Comparison of ENCODE assay signal across 8 cellular contexts in genomic region chr11:3894128-3894731, GRCh38. TPM values are rescaled to one million over a fixed set of nuclear protein-coding genes. Genes with fewer than 3 reads are reported as not detected.
A peak's percentile ranks its signal among the peaks of the same experiment; 100 is the strongest.
DNase-seq lines count a peak whose midpoint lies in the region; ATAC-seq, FAIRE-seq and TF ChIP-seq lines count a peak whose summit lies in the region.

No MANE protein-coding gene starts in this region.

- DNase-seq in activated gamma-delta T cell treated with Interleukin-2 at 50 U/mL for 16 hours (peak; percentile 14), activated gamma-delta T cell (lab: John Stamatoyannopoulos, UW) (no peak), RPMI7951 (ENCODE audit: low read depth) (peak; percentile 50), heart right ventricle (peak; percentile 66 to 71), urothelium cell line (ENCODE audit: low spot score) (no peak), DMS79 treated with DMSO at 0.1 percent for 48 hours (lab: John Stamatoyannopoulos, UW) (no peak), NCI-H446 treated with DMSO at 0.1 percent for 48 hours (lab: John Stamatoyannopoulos, UW) (no peak)

- FAIRE-seq in urothelium cell line (lab: Jason Lieb, UNC), result no peak

- WGBS in heart right ventricle, 2 donors, result 56 to 73% methylated on average over 5 of the region's 5 CpGs

- H3K9me3 ChIP-seq in heart right ventricle, result no peaks in the 10 kb centered on the region

- H3K27ac ChIP-seq in heart right ventricle, result peak overlapping the region in 9 of 10 donors; percentile 2 to 90 (median 48)

- H3K36me3 ChIP-seq in heart right ventricle, result no peaks in the 10 kb centered on the region

- peaks cover 5 to 45% (median 32%) of the 10 kb centered on the region in 9 donors for H3K4me1 ChIP-seq in heart right ventricle

- intact Hi-C loops in heart right ventricle (cut with DNase I), result no loop called here

- no peak overlapping the region for H3K4me3 ChIP-seq in heart right ventricle

- ATAC-seq in HG02885 (IDR thresholded peaks at IDR 0.05; ENCODE audit: poor library complexity, unreplicated experiment) (peak; percentile 99), heart right ventricle (peak; percentile 45 to 85 (median 76))

- no peak for TF ChIP-seq CTCF in heart right ventricle (IDR thresholded peaks at IDR 0.05)

- H3K27me3 ChIP-seq in heart right ventricle, result no peaks in the 10 kb centered on the region

RNA-seq across cellular contexts. Expression of gene STIM1, which starts 38.8 kb away (rescaled TPM):
- total RNA-seq in RPMI7951 (2014; rRNA removed; shearing (Covaris generic)), result 13.8 and 14.5 TPM in 2 replicates
- total RNA-seq in heart right ventricle, result 10 to 100 TPM; 25.8 to 55.7 (median 39.9) TPM
- 10 to 100 TPM; 11.9 to 37.6 TPM for polyA plus RNA-seq in heart right ventricle

RNA-seq across cellular contexts. Expression of gene RHOG, which starts 53.5 kb away (rescaled TPM):
- total RNA-seq in RPMI7951 (2014; rRNA removed; shearing (Covaris generic)), result 26.3 and 27.8 TPM in 2 replicates
- total RNA-seq in heart right ventricle, result 10 to 100 TPM; 15.3 to 46.9 (median 20.3) TPM
- polyA plus RNA-seq in heart right ventricle, result 10 to 100 TPM; 19.3 to 55.7 TPM

Comparison
In these comparisons a context has a peak if more than half of its experiments do, and no peak if none do; other contexts are left out.
1. DNase-seq: peak in activated gamma-delta T cell treated with Interleukin-2 at 50 U/mL for 16 hours (single experiment), RPMI7951 (single experiment) and heart right ventricle (2 of 2); none in activated gamma-delta T cell (single experiment), urothelium cell line (single experiment), DMS79 treated with DMSO at 0.1 percent for 48 hours (single experiment) and NCI-H446 treated with DMSO at 0.1 percent for 48 hours (single experiment).